8 cellular contexts compared by ENCODE assay signal in the genomic region with DNA sequence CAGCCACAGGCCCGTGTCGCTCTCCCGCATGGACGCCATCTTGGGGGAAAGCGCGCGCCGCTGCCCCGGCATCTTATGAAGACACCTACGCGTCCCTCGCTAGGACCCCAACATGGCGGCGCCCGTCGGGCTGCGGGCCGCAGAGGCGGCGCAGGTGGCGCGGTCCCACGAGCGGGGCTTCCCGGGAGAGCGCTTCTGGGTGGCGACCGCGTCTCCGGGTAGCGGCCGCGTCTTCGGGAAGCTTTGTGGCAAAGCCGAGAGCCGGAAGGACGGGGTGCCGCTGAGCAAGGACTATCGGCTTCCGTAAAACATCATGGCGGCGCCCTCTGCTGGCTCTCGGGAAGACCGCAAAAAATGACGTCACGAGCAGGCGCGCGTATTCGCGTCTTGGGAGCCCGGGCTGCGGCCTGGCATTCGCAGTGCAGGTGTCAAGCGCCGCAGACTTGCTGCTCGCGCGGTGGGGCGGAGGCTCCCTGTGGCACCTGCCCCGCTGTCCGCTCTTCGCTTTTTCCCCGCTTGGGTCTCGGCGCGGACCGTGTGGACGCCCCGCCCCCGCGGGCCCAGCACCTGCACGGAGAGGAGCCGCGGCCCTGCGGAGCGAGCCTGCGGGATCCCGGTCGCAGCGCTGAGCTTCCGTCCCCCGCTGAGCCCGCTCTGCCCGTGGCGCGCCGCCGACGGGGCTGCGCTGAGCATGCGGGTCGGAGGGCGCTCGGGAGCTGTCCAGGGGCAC. TPM values are rescaled to one million over a fixed set of nuclear protein-coding genes. Genes with fewer than 3 reads are reported as not detected.
DNase-seq lines count a peak whose midpoint lies in the region; TF ChIP-seq lines count a peak whose summit lies in the region.

NELFA (minus strand) TSS at position 54 of the 730 bp plus-strand sequence; CDS start at position 39, 15 bp downstream.

- H3K4me3 ChIP-seq in GM08714 (ENCODE audit: low read length) (peak within 1 kb of the TSS; percentile 96), SK-N-MC (peak within 1 kb of the TSS; percentile 99)

- 0 out of 2 replicates have a peak, but pooled peaks cover 6% of the 10 kb centered on the region for H3K27me3 Mint-ChIP-seq in HFFc6 (ENCODE audit: insufficient read depth)
- H3K27me3 Mint-ChIP-seq in activated naive CD4-positive, alpha-beta T cell treated with anti-CD3 and anti-CD28 coated beads, Interleukin-2, amount 10 ng/mL, durations not matched to agents 7 days and 5 days = peaks cover 23% of the 10 kb centered on the region

- DNase-seq in HFFc6 (peak; percentile 87), NAMALWA (ENCODE audit: low spot score) (peak; percentile 97), SK-N-MC (ENCODE audit: low read depth, low spot score) (peak; percentile 82), germinal center (ENCODE audit: low spot score) (peak; percentile 93), non-pigmented ciliary epithelial cell (ENCODE audit: low read depth) (peak; percentile 60), substantia nigra (lab: John Stamatoyannopoulos, UW) (peak; percentile 75 to 99 (median 94))
- DNase-seq in activated naive CD4-positive, alpha-beta T cell treated with anti-CD3 and anti-CD28 coated beads, Interleukin-2, amount 10 ng/mL, durations not matched to agents 7 days and 5 days = peak; percentile 96

- TF ChIP-seq CTCF in HFFc6 (IDR thresholded peaks at IDR 0.05) = peak; percentile 76

- H3K36me3 ChIP-seq in SK-N-MC (ENCODE audit: insufficient read depth, low read length) = peaks cover 30% of the 10 kb centered on the region

- peak within 1 kb of the TSS; percentile 80 for H3K27ac Mint-ChIP-seq in HFFc6
- peak within 1 kb of the TSS; percentile 89 for H3K27ac Mint-ChIP-seq in activated naive CD4-positive, alpha-beta T cell treated with anti-CD3 and anti-CD28 coated beads, Interleukin-2, amount 10 ng/mL, durations not matched to agents 7 days and 5 days

- CTCF ChIA-PET in activated naive CD4-positive, alpha-beta T cell treated with anti-CD3 and anti-CD28 coated beads, Interleukin-2, amount 10 ng/mL, durations not matched to agents 7 days and 5 days (lab: Charles Lee) = interaction anchor here (0.8 kb wide), 1 partner anchor 164 kb away, joined by 3 read pairs; no protein-coding TSS in a partner anchor

- H3K9me3 Mint-ChIP-seq in HFFc6 = no peaks in the 10 kb centered on the region
- no peaks in the 10 kb centered on the region for H3K9me3 Mint-ChIP-seq in activated naive CD4-positive, alpha-beta T cell treated with anti-CD3 and anti-CD28 coated beads, Interleukin-2, amount 10 ng/mL, durations not matched to agents 7 days and 5 days

- H3K4me1 Mint-ChIP-seq in HFFc6 (ENCODE audit: low read depth) = peaks cover 18% of the 10 kb centered on the region
- peaks cover 32% of the 10 kb centered on the region for H3K4me1 Mint-ChIP-seq in activated naive CD4-positive, alpha-beta T cell treated with anti-CD3 and anti-CD28 coated beads, Interleukin-2, amount 10 ng/mL, durations not matched to agents 7 days and 5 days

- peak within 1 kb of the TSS; percentile 99 for H3K9ac ChIP-seq in SK-N-MC (ENCODE audit: insufficient read length)

- peak within 1 kb of the TSS; percentile 93 for H3K4me3 Mint-ChIP-seq in HFFc6
- peak within 1 kb of the TSS; percentile 91 for H3K4me3 Mint-ChIP-seq in activated naive CD4-positive, alpha-beta T cell treated with anti-CD3 and anti-CD28 coated beads, Interleukin-2, amount 10 ng/mL, durations not matched to agents 7 days and 5 days

- peak within 1 kb of the TSS; percentile 99 for H3K27ac ChIP-seq in SK-N-MC
- peak within 1 kb of the TSS; percentile 96 for H3K27ac ChIP-seq in substantia nigra (ENCODE audit: low read depth, low read length, poor library complexity, severe bottlenecking)

- no peaks in the 10 kb centered on the region for H3K9me3 ChIP-seq in SK-N-MC (ENCODE audit: low read depth, low read length)

- H3K36me3 Mint-ChIP-seq in HFFc6 (ENCODE audit: low read depth) = peaks cover 7% of the 10 kb centered on the region; the same call in 1 of the 2 replicates
- peaks cover 19% of the 10 kb centered on the region for H3K36me3 Mint-ChIP-seq in activated naive CD4-positive, alpha-beta T cell treated with anti-CD3 and anti-CD28 coated beads, Interleukin-2, amount 10 ng/mL, durations not matched to agents 7 days and 5 days

RNA-seq across cellular contexts. Expression of gene NELFA, which starts in this region (rescaled TPM):
- 10 to 100 TPM; 19.2 to 21.2 (median 20.2) TPM for total RNA-seq in HFFc6 (2021; fragmentation: NEBNext Ultra II Directional; extraction: Animal tissue kit (Norgen Biotek cat#: 25700))

Comparison
In these comparisons a context has a peak if more than half of its experiments do, and no peak if none do; other contexts are left out.
1. Peak in every context shown above with its lines: DNase-seq, H3K4me3 ChIP-seq and H3K27ac ChIP-seq.